ENCODE assay signal across 18 cellular contexts in the genomic region with DNA sequence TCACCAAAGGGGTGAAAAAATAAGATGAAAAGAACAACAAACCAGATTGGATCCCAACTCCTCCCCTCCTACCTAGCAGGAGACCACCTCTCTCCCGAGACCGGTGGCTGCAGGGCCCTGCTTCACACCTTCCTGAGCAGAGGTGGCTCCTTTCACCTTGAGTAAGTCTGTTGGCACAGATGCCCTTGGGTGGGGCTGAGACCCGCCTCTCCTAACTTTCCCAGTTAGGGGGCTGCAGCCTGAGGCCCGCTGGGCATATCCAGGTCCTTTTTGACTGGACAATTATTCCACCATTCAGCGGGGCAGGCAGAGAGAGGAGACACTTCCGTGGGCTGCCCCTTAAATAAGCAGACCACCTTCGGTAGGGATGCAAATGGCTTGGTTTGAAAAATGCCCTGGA. TPM values are rescaled to one million over a fixed set of nuclear protein-coding genes. Genes with fewer than 3 reads are reported as not detected.
DNase-seq lines count a peak whose midpoint lies in the region; ATAC-seq and TF ChIP-seq lines count a peak whose summit lies in the region.
"Had no signal": no experiment of that assay in that cellular context is flagged by ENCODE, and none has a peak within 500 bp of the region (broad histone marks: within the 10 kb centered on the region; RNA-seq: fewer than 3 reads in every experiment).

No MANE protein-coding gene starts in this region.

- no peak overlapping the region for H2AFZ ChIP-seq in hepatocyte
- H2AFZ ChIP-seq: PC-9 had no signal

- peaks cover 8% of the 10 kb centered on the region for H3K9me3 Mint-ChIP-seq in activated CD4-positive, alpha-beta T cell treated with anti-CD3 and anti-CD28 coated beads for 36 hours (ENCODE audit: low read depth)

- H3K4me2 ChIP-seq in hepatocyte = peak overlapping the region; percentile 100
- H3K4me2 ChIP-seq: PC-9 had no signal

- CTCF ChIA-PET in activated CD4-positive, alpha-beta T cell treated with anti-CD3 and anti-CD28 coated beads for 36 hours (lab: Charles Lee) = no interaction called here

- no peak overlapping the region for H3K4me3 Mint-ChIP-seq in activated CD4-positive, alpha-beta T cell treated with anti-CD3 and anti-CD28 coated beads for 36 hours

- no peak for TF ChIP-seq CTCF in RWPE2 (IDR thresholded peaks at IDR 0.05; ENCODE audit: poor library complexity, severe bottlenecking)
- TF ChIP-seq CTCF in hepatocyte (IDR thresholded peaks at IDR 0.05; ENCODE audit: poor library complexity) = no peak
- TF ChIP-seq CTCF in spleen (IDR thresholded peaks at IDR 0.05 in 8 of 11, conservative IDR thresholded peaks at IDR 0.05 in 3 of 11) = no peak
- no peak for TF ChIP-seq CTCF in right atrium auricular region (IDR thresholded peaks at IDR 0.05)

- TF ChIP-seq POLR2A in spleen (IDR thresholded peaks at IDR 0.05) = no peak

- no peak overlapping the region for H3K27ac ChIP-seq in RWPE2 (ENCODE audit: poor library complexity, severe bottlenecking)
- no peak overlapping the region for H3K27ac ChIP-seq in hepatocyte
- H3K27ac ChIP-seq in spleen = no peak overlapping the region
- no peak overlapping the region for H3K27ac ChIP-seq in right atrium auricular region
- H3K27ac ChIP-seq: C4-2B, PC-9 had no signal

- H3K27me3 ChIP-seq in RWPE2 (ENCODE audit: insufficient read depth, poor library complexity, severe bottlenecking) = peaks cover 43% of the 10 kb centered on the region
- H3K27me3 ChIP-seq in hepatocyte = peaks cover 58% of the 10 kb centered on the region
- peaks cover 0 to 65% (median 24%) of the 10 kb centered on the region in 7 donors for H3K27me3 ChIP-seq in spleen (replicated peaks in 1 of 7)
- H3K27me3 ChIP-seq in right atrium auricular region = no peaks in the 10 kb centered on the region

- H3K4me1 ChIP-seq in RWPE2 (ENCODE audit: insufficient read depth, poor library complexity, severe bottlenecking) (no peaks in the 10 kb centered on the region), hepatocyte (ENCODE audit: insufficient read depth) (no peaks in the 10 kb centered on the region), spleen (peaks cover 0 to 17% (median 10%) of the 10 kb centered on the region in 6 donors), right atrium auricular region (peaks cover 0 to 13% of the 10 kb centered on the region in 2 donors)

- H3K36me3 ChIP-seq in RWPE2 (ENCODE audit: low read depth) (no peaks in the 10 kb centered on the region), hepatocyte (replicated peaks; ENCODE audit: insufficient read depth, low read depth) (no peaks in the 10 kb centered on the region), spleen (no peaks in the 10 kb centered on the region), right atrium auricular region (no peaks in the 10 kb centered on the region)

- no peak overlapping the region for H3K4me3 ChIP-seq in RWPE2 (ENCODE audit: severe bottlenecking)
- H3K4me3 ChIP-seq in hepatocyte = no peak overlapping the region
- no peak overlapping the region for H3K4me3 ChIP-seq in spleen
- no peak overlapping the region for H3K4me3 ChIP-seq in right atrium auricular region
- H3K4me3 ChIP-seq: PC-9 had no signal

- H3K4me1 Mint-ChIP-seq in activated CD4-positive, alpha-beta T cell treated with anti-CD3 and anti-CD28 coated beads for 36 hours = peaks cover 3% of the 10 kb centered on the region

- WGBS in hepatocyte (ENCODE audit: low lambda C conversion rate, missing lambda C conversion rate) = 72% methylated on average over 7 of the region's 7 CpGs
- 56 to 72% (median 60%) methylated on average over 7 of the region's 7 CpGs for WGBS in spleen, 5 donors

- peaks cover 55% of the 10 kb centered on the region for H3K27me3 Mint-ChIP-seq in activated CD4-positive, alpha-beta T cell treated with anti-CD3 and anti-CD28 coated beads for 36 hours

- H3K27ac Mint-ChIP-seq in activated CD4-positive, alpha-beta T cell treated with anti-CD3 and anti-CD28 coated beads for 36 hours = no peak overlapping the region

- no peaks in the 10 kb centered on the region for H3K36me3 Mint-ChIP-seq in activated CD4-positive, alpha-beta T cell treated with anti-CD3 and anti-CD28 coated beads for 36 hours (ENCODE audit: low read depth)

- no peaks in the 10 kb centered on the region for H3K9me2 ChIP-seq in hepatocyte (replicated peaks; ENCODE audit: insufficient read depth)

- no peaks in the 10 kb centered on the region for H3K79me2 ChIP-seq in hepatocyte

- no peaks in the 10 kb centered on the region for H4K20me1 ChIP-seq in hepatocyte (ENCODE audit: insufficient read depth, poor library complexity, severe bottlenecking)

- peak; percentile 21 for DNase-seq in D341Med (ENCODE audit: low spot score)
- DNase-seq in RWPE2 (ENCODE audit: low spot score) = peak; percentile 59
- DNase-seq in hepatocyte (ENCODE audit: low spot score) = no peak
- peak; percentile 59 for DNase-seq in spleen
- no peak for DNase-seq in right atrium auricular region (ENCODE audit: low spot score)
- no peak for DNase-seq in activated CD4-positive, alpha-beta T cell treated with anti-CD3 and anti-CD28 coated beads for 36 hours
- no peak for DNase-seq in NCI-H2107 treated with DMSO at 0.1 percent for 48 hours (lab: John Stamatoyannopoulos, UW; ENCODE audit: unreplicated experiment)
- DNase-seq: DMS153, EL, KG1, NCI-H2029 treated with DMSO at 0.1 percent for 48 hours, NCI-H82, PC-9 had no signal

- POLR2A ChIA-PET in activated CD4-positive, alpha-beta T cell treated with anti-CD3 and anti-CD28 coated beads for 36 hours (lab: Charles Lee) = no interaction called here

- intact Hi-C loops in spleen (cut with DNase I; ENCODE audit: low total_unique reads) = no loop called here
- intact Hi-C loops in activated CD4-positive, alpha-beta T cell treated with anti-CD3 and anti-CD28 coated beads for 36 hours (cut with DNase I, micrococcal nuclease) = no loop called here

- ATAC-seq in RWPE2 (ENCODE audit: low read depth) (no peak), GM18517 (IDR thresholded peaks at IDR 0.05; ENCODE audit: unreplicated experiment) (no peak)
- ATAC-seq in activated CD4-positive, alpha-beta T cell treated with anti-CD3 and anti-CD28 coated beads for 36 hours = no peak

- H3K9me3 ChIP-seq in RWPE2 (ENCODE audit: severe bottlenecking) = no peaks in the 10 kb centered on the region
- H3K9me3 ChIP-seq in hepatocyte (ENCODE audit: low read depth) = no peaks in the 10 kb centered on the region
- peaks cover 0 to 17% (median 12%) of the 10 kb centered on the region in 8 donors for H3K9me3 ChIP-seq in spleen
- H3K9me3 ChIP-seq in right atrium auricular region = no peaks in the 10 kb centered on the region

RNA-seq across cellular contexts. Expression of gene SLC25A48, which starts 1.3 kb away (rescaled TPM):
- total RNA-seq in hepatocyte (1.0 and 7.0 TPM in 2 replicates), spleen (under 1 TPM in 2 of 7 donors, not detected in 5; 0.33 to 0.66 TPM), right atrium auricular region (not detected)
- polyA plus RNA-seq in hepatocyte (0.79 and 2.0 TPM in 2 replicates), spleen (under 1 TPM in 1 of 3 donors, not detected in 2; 0.06 TPM)
- total RNA-seq in activated CD4-positive, alpha-beta T cell treated with anti-CD3 and anti-CD28 coated beads for 36 hours = not detected
- total RNA-seq: A673, PC-9 had no signal

RNA-seq across cellular contexts. Expression of gene IL9, which starts 59.9 kb away (rescaled TPM):
- not detected in 2 replicates for total RNA-seq in hepatocyte
- polyA plus RNA-seq in hepatocyte = not detected in 2 replicates
- total RNA-seq in spleen = not detected
- polyA plus RNA-seq in spleen = not detected
- not detected for total RNA-seq in right atrium auricular region
- total RNA-seq in activated CD4-positive, alpha-beta T cell treated with anti-CD3 and anti-CD28 coated beads for 36 hours = 10 to 100 TPM; 47.9 to 48.1 TPM
- total RNA-seq: A673, HepG2, PC-9, SK-MEL-5 had no signal
- polyA plus RNA-seq: HepG2 had no signal

Comparison
In these comparisons a context has a peak if more than half of its experiments do, and no peak if none do; other contexts are left out.
1. DNase-seq: peak in D341Med (single experiment), RWPE2 (single experiment) and spleen (single experiment); none in hepatocyte (single experiment), right atrium auricular region (single experiment), activated CD4-positive, alpha-beta T cell treated with anti-CD3 and anti-CD28 coated beads for 36 hours (single experiment) and NCI-H2107 treated with DMSO at 0.1 percent for 48 hours (single experiment).
2. RNA of gene IL9, which starts 59.9 kb away (total RNA-seq): 47.9 to 48.1 TPM in activated CD4-positive, alpha-beta T cell treated with anti-CD3 and anti-CD28 coated beads for 36 hours; not detected in hepatocyte, not detected in spleen and not detected in right atrium auricular region; every median in the first group is over 10 times any median in the second.